13 cellular contexts compared by ENCODE assay signal in genomic region chr10:14010827-14011574, GRCh38.
"Had no signal": no experiment of that assay in that cellular context is flagged by ENCODE, and none has a peak within 500 bp of the region (broad histone marks: within the 10 kb centered on the region; RNA-seq: fewer than 3 reads in every experiment).

No MANE protein-coding gene starts in this region.

- H3K4me3 ChIP-seq: lung, mucosa of descending colon, stomach had no signal

- DNase-seq: activated CD4-positive, alpha-beta T cell treated with anti-CD3 and anti-CD28 coated beads for 1 hour; activated CD4-positive, alpha-beta T cell treated with anti-CD3 and anti-CD28 coated beads, Interleukin-2, amount 50 U/mL, for 48 hours; activated gamma-delta T cell treated with Interleukin-2 at 50 U/mL for 16 hours; activated T-cell treated with anti-CD3 and anti-CD28 coated beads, Interleukin-2, amount 50 U/mL, for 48 hours; caudate nucleus; left cardiac atrium; mucosa of descending colon; naive thymus-derived CD8-positive, alpha-beta T cell; stomach had no signal

- H3K36me3 ChIP-seq: stomach, thoracic aorta had no signal

- H3K4me3 Mint-ChIP-seq: dendritic cell treated with granulocyte-macrophage colony-stimulating factor and Interleukin-4, amounts not matched to agents 40 ng/mL and 50 ng/mL, for 4 days had no signal

- H3K27ac Mint-ChIP-seq: dendritic cell treated with granulocyte-macrophage colony-stimulating factor and Interleukin-4, amounts not matched to agents 40 ng/mL and 50 ng/mL, for 4 days had no signal

- H3K4me1 ChIP-seq: parathyroid adenoma had no signal

- H3K36me3 Mint-ChIP-seq: naive thymus-derived CD8-positive, alpha-beta T cell had no signal

- H3K9me3 ChIP-seq: mucosa of descending colon, stomach, thoracic aorta had no signal

- H2AFZ ChIP-seq: parathyroid adenoma had no signal

- H3K9me3 Mint-ChIP-seq: dendritic cell treated with granulocyte-macrophage colony-stimulating factor and Interleukin-4, amounts not matched to agents 40 ng/mL and 50 ng/mL, for 4 days; naive thymus-derived CD8-positive, alpha-beta T cell had no signal

- ATAC-seq: mucosa of descending colon; naive thymus-derived CD8-positive, alpha-beta T cell had no signal

- H3K79me2 ChIP-seq: parathyroid adenoma had no signal

- H3K27ac ChIP-seq: parathyroid adenoma, thoracic aorta had no signal
